Comparison of ENCODE assay signal across 16 cellular contexts in genomic region chr10:101560293-101561067, GRCh38. TPM values are rescaled to one million over a fixed set of nuclear protein-coding genes. Genes with fewer than 3 reads are reported as not detected.
A peak's percentile ranks its signal among the peaks of the same experiment; 100 is the strongest.
DNase-seq lines count a peak whose midpoint lies in the region; ATAC-seq, FAIRE-seq and TF ChIP-seq lines count a peak whose summit lies in the region.
"Had no signal": no experiment of that assay in that cellular context is flagged by ENCODE, and none has a peak within 500 bp of the region (broad histone marks: within the 10 kb centered on the region; RNA-seq: fewer than 3 reads in every experiment).

No MANE protein-coding gene starts in this region.

- no peak for ATAC-seq in K562
- ATAC-seq in Right ventricle myocardium inferior: no peak

- no peaks in the 10 kb centered on the region for H3K9me3 ChIP-seq in K562 (replicated peaks; ENCODE audit: control insufficient read depth, insufficient read depth, low read depth, low read length)
- no peaks in the 10 kb centered on the region for H3K9me3 ChIP-seq in spleen
- H3K9me3 ChIP-seq in SK-N-SH: no peaks in the 10 kb centered on the region
- H3K9me3 ChIP-seq: adrenal gland, colonic mucosa had no signal

- DNase-seq in activated CD8-positive, alpha-beta memory T cell treated with anti-CD3 and anti-CD28 coated beads, Interleukin-2, amount 50 U/mL, for 48 hours: peak; percentile 47
- DNase-seq in activated CD8-positive, alpha-beta memory T cell treated with anti-CD3 and anti-CD28 coated beads, Interleukin-2, amount 50 U/mL, for 4 hours: no peak
- DNase-seq in GM13976 (ENCODE audit: low spot score): peak; percentile 42
- DNase-seq in K562 (ENCODE audit: extremely low read depth in 1 of 4, low spot score in 3 of 4): no peak
- peak; percentile 64 for DNase-seq in spleen
- DNase-seq in DMS53 (lab: John Stamatoyannopoulos, UW): no peak
- DNase-seq in SK-N-SH: no peak
- no peak for DNase-seq in Right ventricle myocardium inferior (ENCODE audit: missing footprints)
- DNase-seq: activated B cell treated with CpG ODN at 0.5 μM for 24 hours; activated gamma-delta T cell; CD4-positive, alpha-beta memory T cell; colonic mucosa; NCI-H1417 treated with DMSO at 0.1 percent for 48 hours; NCI-H526 treated with DMSO at 0.1 percent for 48 hours had no signal

- TF ChIP-seq EP300 in K562 (IDR thresholded peaks at IDR 0.05; ENCODE audit: low read length) (no peak), SK-N-SH (IDR thresholded peaks at IDR 0.05; ENCODE audit: borderline replicate concordance in 1 of 2, low read depth in 1 of 2, low read length in 1 of 2) (no peak)

- 20% methylated on average over 3 of the region's 3 CpGs for WGBS in K562 (ENCODE audit: insufficient coverage, low coverage, missing lambda C conversion rate)
- 63 to 70% (median 68%) methylated on average over 2 to 3 of the region's 3 CpGs for WGBS in spleen, 5 donors
- 62% methylated on average over 3 of the region's 3 CpGs for WGBS in SK-N-SH (ENCODE audit: low lambda C conversion rate)

- H3K4me2 ChIP-seq in K562 (ENCODE audit: insufficient read depth, low read length) (no peak overlapping the region), SK-N-SH (no peak overlapping the region)

- in situ Hi-C loops in GM13976 (cut with MboI; ENCODE audit: low sequenced_read_pairs, unreplicated experiment): loop anchor here (25.0 kb wide), 2 partner anchors 248 to 348 kb away; no protein-coding TSS in a partner anchor
- in situ Hi-C loops in K562 (cut with MboI): no loop called here

- H3K4me3 ChIP-seq in K562 (no peak overlapping the region), spleen (no peak overlapping the region), SK-N-SH (ENCODE audit: low read depth in 2 of 2, low read length in 1 of 2) (no peak overlapping the region)
- H3K4me3 ChIP-seq: adrenal gland, colonic mucosa had no signal

- intact Hi-C loops in K562 (cut with micrococcal nuclease): no loop called here
- intact Hi-C loops in spleen (cut with DNase I; ENCODE audit: low total_unique reads): no loop called here
- intact Hi-C loops in Right ventricle myocardium inferior (cut with DNase I): loop anchor here (10.0 kb wide), 1 partner anchor 266 kb away; no protein-coding TSS in a partner anchor

- no peaks in the 10 kb centered on the region for H3K27me3 ChIP-seq in K562 (ENCODE audit: control insufficient read depth in 2 of 2, insufficient read depth in 2 of 2, low read length in 2 of 2)
- peaks cover 0 to 27% (median 5%) of the 10 kb centered on the region in 7 donors for H3K27me3 ChIP-seq in spleen (replicated peaks in 1 of 7)
- no peaks in the 10 kb centered on the region for H3K27me3 ChIP-seq in SK-N-SH (ENCODE audit: insufficient read depth)

- H3F3A ChIP-seq in SK-N-SH (replicated peaks; ENCODE audit: insufficient read depth): no peaks in the 10 kb centered on the region

- no peak for FAIRE-seq in K562 (lab: Jason Lieb, UNC)

- H4K20me1 ChIP-seq in K562 (replicated peaks; ENCODE audit: control insufficient read depth, insufficient read depth, low read length): no peaks in the 10 kb centered on the region
- H4K20me1 ChIP-seq in SK-N-SH (ENCODE audit: insufficient read depth): no peaks in the 10 kb centered on the region

- H3K27ac ChIP-seq in K562 (ENCODE audit: extremely low read depth, low read depth, low read length) (no peak overlapping the region), spleen (no peak overlapping the region), SK-N-SH (ENCODE audit: low read depth in 2 of 2, low read length in 1 of 2) (peak overlapping the region in 1 of 2 experiments; percentile 95; a peak in 2 of 4 replicates)
- H3K27ac ChIP-seq: adrenal gland, colonic mucosa, parathyroid adenoma had no signal

- H2AFZ ChIP-seq in K562 (ENCODE audit: low read depth, low read length) (no peak overlapping the region), SK-N-SH (ENCODE audit: low read depth) (no peak overlapping the region)
- H2AFZ ChIP-seq: parathyroid adenoma had no signal

- TF ChIP-seq CTCF in GM13976 (IDR thresholded peaks at IDR 0.05; ENCODE audit: borderline replicate concordance, control extremely low read depth, extremely low read depth, insufficient read depth, missing control alignments) (no peak), K562 (IDR thresholded peaks at IDR 0.05 in 2 of 3, conservative IDR thresholded peaks at IDR 0.05 in 1 of 3; ENCODE audit: insufficient read depth in 2 of 3, low read depth in 1 of 3, low read length in 3 of 3) (no peak), spleen (IDR thresholded peaks at IDR 0.05 in 8 of 11, conservative IDR thresholded peaks at IDR 0.05 in 3 of 11) (no peak), SK-N-SH (IDR thresholded peaks at IDR 0.05) (no peak)

- POLR2A ChIA-PET in K562 (lab: Yijun Ruan, JAX): interaction anchor here (0.6 kb wide), 1 partner anchor 54 kb away, joined by 3 read pairs; no protein-coding TSS in a partner anchor
- POLR2A ChIA-PET in SK-N-SH (lab: Yijun Ruan, JAX): no interaction called here

- H3K79me2 ChIP-seq in K562 (ENCODE audit: control insufficient read depth, insufficient read depth, low read length) (no peaks in the 10 kb centered on the region), SK-N-SH (ENCODE audit: insufficient read depth) (no peaks in the 10 kb centered on the region)
- H3K79me2 ChIP-seq: parathyroid adenoma had no signal

- H3K9me1 ChIP-seq in K562 (ENCODE audit: control insufficient read depth, insufficient read depth, low read length): no peaks in the 10 kb centered on the region

- CTCF ChIA-PET in K562 (lab: Yijun Ruan, JAX; ENCODE audit: low intra/inter-chr PET ratio): no interaction called here
- CTCF ChIA-PET in SK-N-SH (lab: Yijun Ruan, JAX): interaction anchor here (0.7 to 10.1 kb wide), 9 partner anchors 10 to 347 kb away, joined by 3 to 58 read pairs (median 5); no protein-coding TSS in a partner anchor

- no TSS peak for BruUV-seq in K562 (replicated peaks; lab: Mats Ljungman, UMichigan)

- no peak for TF ChIP-seq POLR2A in K562 (conservative IDR thresholded peaks at IDR 0.05)
- TF ChIP-seq POLR2A in spleen (IDR thresholded peaks at IDR 0.05): no peak

- no peaks in the 10 kb centered on the region for H3K9me2 ChIP-seq in SK-N-SH

- TF ChIP-seq RAD21 in K562 (CRISPR knock-in tag; conservative IDR thresholded peaks at IDR 0.05 in 1 of 2, IDR thresholded peaks at IDR 0.05 in 1 of 2): no peak
- no peak for TF ChIP-seq RAD21 in SK-N-SH (IDR thresholded peaks at IDR 0.05; ENCODE audit: low read length)

- H3K36me3 ChIP-seq in K562 (ENCODE audit: control insufficient read depth, insufficient read depth, low read length) (no peaks in the 10 kb centered on the region), spleen (peaks cover 0 to 5% (median 0%) of the 10 kb centered on the region in 6 donors), SK-N-SH (replicated peaks in 1 of 2; ENCODE audit: control insufficient read depth in 1 of 2, insufficient read depth in 2 of 2, low read length in 1 of 2) (peaks cover 0 to 5% of the 10 kb centered on the region in 2 experiments)
- H3K36me3 ChIP-seq: adrenal gland, colonic mucosa had no signal

- peak overlapping the region in 1 of 2 experiments; percentile 26; a peak in 1 of 4 replicates for H3K9ac ChIP-seq in K562 (ENCODE audit: insufficient read depth in 1 of 2, low read depth in 2 of 2, low read length in 2 of 2)
- no peak overlapping the region for H3K9ac ChIP-seq in SK-N-SH
- H3K9ac ChIP-seq: parathyroid adenoma had no signal

- H3K4me1 ChIP-seq in K562 (replicated peaks in 1 of 2; ENCODE audit: control insufficient read depth in 2 of 2, insufficient read depth in 2 of 2, low read length in 2 of 2) (peaks cover 0 to 14% of the 10 kb centered on the region in 2 experiments; a peak in 2 of 5 replicates), spleen (peaks cover 0 to 29% (median 9%) of the 10 kb centered on the region in 6 donors), SK-N-SH (ENCODE audit: control insufficient read depth in 1 of 2, insufficient read depth in 2 of 2, low read depth in 1 of 2, low read length in 1 of 2) (peaks cover 0 to 50% of the 10 kb centered on the region in 2 experiments; a peak in 1 of 4 replicates)
- H3K4me1 ChIP-seq: colonic mucosa, parathyroid adenoma had no signal

RNA-seq across cellular contexts. Expression of gene POLL, which starts 27.6 kb away (rescaled TPM):
- 27.0 and 79.5 TPM in 2 replicates for total RNA-seq in K562 (2011; cell fraction: chromatin; rRNA removed; ENCODE audit: low replicate concordance)
- 44.1 and 46.7 TPM in 2 replicates for total RNA-seq in K562 (2011; cell fraction: nucleolus; rRNA removed)
- 37.4 and 38.1 TPM in 2 replicates for total RNA-seq in K562 (2011; cell fraction: nucleoplasm; rRNA removed)
- total RNA-seq in K562 (2014; rRNA removed): 10.9 and 11.7 TPM in 2 replicates
- total RNA-seq in K562 (2014; rRNA removed; fragmentation: Illumina TruSeq; extraction: Trizol): 5.4 and 6.4 TPM in 2 replicates
- total RNA-seq in K562 (2015; rRNA removed; fragmentation: Illumina TruSeq; extraction: Trizol): 6.9 and 8.4 TPM in 2 replicates
- total RNA-seq in K562 (2021): 16.9 and 18.7 TPM in 2 replicates
- 13.7 and 21.8 TPM in 2 replicates for polyA plus RNA-seq in K562 (2011; rRNA removed)
- 25.2 and 35.8 TPM in 2 replicates for polyA plus RNA-seq in K562 (2011; cell fraction: cytosol; rRNA removed)
- 60.9 and 95.5 TPM in 2 replicates for polyA plus RNA-seq in K562 (2011; cell fraction: nucleus; rRNA removed)
- polyA plus RNA-seq in K562 (2012): 12.9 and 23.2 TPM in 2 replicates
- 13.3 and 14.2 TPM in 2 replicates for polyA plus RNA-seq in K562 (2014; fragmentation: Illumina TruSeq; extraction: Trizol)
- polyA plus RNA-seq in K562 (2014; fragmentation: Nextera tagmentation; extraction: Ambion mirVana): 1 to 10 TPM; 1.2 to 2.1 TPM
- 13.3 and 16.1 TPM in 2 replicates for polyA plus RNA-seq in K562 (2014; rRNA removed)
- 15.2 and 18.3 TPM in 2 replicates for polyA minus RNA-seq in K562 (2011; rRNA and poly(A)+ RNA removed)
- polyA minus RNA-seq in K562 (2011; cell fraction: cytosol; rRNA and poly(A)+ RNA removed): 12.1 and 13.3 TPM in 2 replicates
- polyA minus RNA-seq in K562 (2011; cell fraction: nucleus; rRNA and poly(A)+ RNA removed): 20.1 and 24.3 TPM in 2 replicates
- 10 to 100 TPM; 27.6 to 36.7 (median 28.9) TPM for total RNA-seq in spleen
- polyA plus RNA-seq in spleen: 10 to 100 TPM; 22.3 to 40.3 (median 39.0) TPM
- 22.0 and 27.3 TPM in 2 replicates for polyA plus RNA-seq in SK-N-SH (2012; rRNA removed)
- 9.4 and 14.9 TPM in 2 replicates for polyA plus RNA-seq in SK-N-SH (2012; cell fraction: cytosol; rRNA removed)
- 88.4 and 98.1 TPM in 2 replicates for polyA plus RNA-seq in SK-N-SH (2012; cell fraction: nucleus; rRNA removed)
- total RNA-seq in Right ventricle myocardium inferior: 17.4 TPM

RNA-seq across cellular contexts. Expression of gene DPCD, which starts 27.6 kb away (rescaled TPM):
- total RNA-seq in K562 (2011; cell fraction: chromatin; rRNA removed; ENCODE audit: low replicate concordance): 4.7 and 9.8 TPM in 2 replicates
- total RNA-seq in K562 (2011; cell fraction: nucleolus; rRNA removed): 4.9 and 6.3 TPM in 2 replicates
- 7.3 and 8.6 TPM in 2 replicates for total RNA-seq in K562 (2011; cell fraction: nucleoplasm; rRNA removed)
- 17.2 and 19.6 TPM in 2 replicates for total RNA-seq in K562 (2014; rRNA removed)
- total RNA-seq in K562 (2014; rRNA removed; fragmentation: Illumina TruSeq; extraction: Trizol): 15.0 and 15.7 TPM in 2 replicates
- total RNA-seq in K562 (2015; rRNA removed; fragmentation: Illumina TruSeq; extraction: Trizol): 15.5 and 19.4 TPM in 2 replicates
- total RNA-seq in K562 (2021): 10.0 and 12.1 TPM in 2 replicates
- 35.1 and 44.5 TPM in 2 replicates for polyA plus RNA-seq in K562 (2011; rRNA removed)
- polyA plus RNA-seq in K562 (2011; cell fraction: cytosol; rRNA removed): 30.7 and 37.5 TPM in 2 replicates
- polyA plus RNA-seq in K562 (2011; cell fraction: nucleus; rRNA removed): 21.2 and 22.3 TPM in 2 replicates
- polyA plus RNA-seq in K562 (2012): 13.9 and 26.4 TPM in 2 replicates
- 18.8 and 20.0 TPM in 2 replicates for polyA plus RNA-seq in K562 (2014; fragmentation: Illumina TruSeq; extraction: Trizol)
- polyA plus RNA-seq in K562 (2014; fragmentation: Nextera tagmentation; extraction: Ambion mirVana): 10 to 100 TPM; 37.6 to 45.2 TPM
- polyA plus RNA-seq in K562 (2014; rRNA removed): 20.3 and 25.2 TPM in 2 replicates
- 19.8 and 20.4 TPM in 2 replicates for polyA minus RNA-seq in K562 (2011; rRNA and poly(A)+ RNA removed)
- polyA minus RNA-seq in K562 (2011; cell fraction: cytosol; rRNA and poly(A)+ RNA removed): 1.6 and 6.1 TPM in 2 replicates
- 5.5 and 5.8 TPM in 2 replicates for polyA minus RNA-seq in K562 (2011; cell fraction: nucleus; rRNA and poly(A)+ RNA removed)
- total RNA-seq in spleen: 1 to 10 TPM; 3.2 to 9.6 (median 5.4) TPM
- 1 to 10 TPM; 3.2 to 4.5 (median 4.4) TPM for polyA plus RNA-seq in spleen
- polyA plus RNA-seq in SK-N-SH (2012; rRNA removed): 106 and 121 TPM in 2 replicates
- polyA plus RNA-seq in SK-N-SH (2012; cell fraction: cytosol; rRNA removed): 136 and 144 TPM in 2 replicates
- polyA plus RNA-seq in SK-N-SH (2012; cell fraction: nucleus; rRNA removed): 54.1 and 57.0 TPM in 2 replicates
- 21.5 TPM for total RNA-seq in Right ventricle myocardium inferior

Comparison
In these comparisons a context has a peak if more than half of its experiments do, and no peak if none do; other contexts are left out.
1. DNase-seq: peak in activated CD8-positive, alpha-beta memory T cell treated with anti-CD3 and anti-CD28 coated beads, Interleukin-2, amount 50 U/mL, for 48 hours (single experiment), GM13976 (single experiment) and spleen (single experiment); none in activated CD8-positive, alpha-beta memory T cell treated with anti-CD3 and anti-CD28 coated beads, Interleukin-2, amount 50 U/mL, for 4 hours (single experiment), K562 (0 of 4), DMS53 (single experiment), SK-N-SH (single experiment) and Right ventricle myocardium inferior (single experiment).